ENCODE assay signal across 13 cellular contexts in genomic region chr9:93466416-93467061, GRCh38. TPM values are rescaled to one million over a fixed set of nuclear protein-coding genes. Genes with fewer than 3 reads are reported as not detected.
A peak's percentile ranks its signal among the peaks of the same experiment; 100 is the strongest.
DNase-seq lines count a peak whose midpoint lies in the region; ATAC-seq and TF ChIP-seq lines count a peak whose summit lies in the region.
"Had no signal": no experiment of that assay in that cellular context is flagged by ENCODE, and none has a peak within 500 bp of the region (broad histone marks: within the 10 kb centered on the region; RNA-seq: fewer than 3 reads in every experiment).

No MANE protein-coding gene starts in this region.

- in situ Hi-C loops in transverse colon (cut with MboI; ENCODE audit: low pct_ligation_motif_present in 1 of 4, low pct_unique_long_range_greater_than_20kb in 1 of 4, low sequenced_read_pairs in 3 of 4): no loop called here

- no peak overlapping the region for H3K27ac Mint-ChIP-seq in activated naive CD4-positive, alpha-beta T cell treated with anti-CD3 and anti-CD28 coated beads, Interleukin-2, amount 50 U/mL, for 24 hours
- peak overlapping the region; percentile 83 for H3K27ac Mint-ChIP-seq in T-helper 2 cell treated with Interferon-gamma antibody and Interleukin-4, amounts not matched to agents 5 μg/mL and 100 μg/mL, for 36 hours

- H3K79me2 ChIP-seq in hepatocyte: peaks cover 98% of the 10 kb centered on the region

- H3K36me3 ChIP-seq in hepatocyte (replicated peaks; ENCODE audit: insufficient read depth, low read depth) (no peaks in the 10 kb centered on the region), transverse colon (no peaks in the 10 kb centered on the region)
- H3K36me3 ChIP-seq: cardiac muscle cell had no signal

- H3K27me3 Mint-ChIP-seq in activated naive CD4-positive, alpha-beta T cell treated with anti-CD3 and anti-CD28 coated beads, Interleukin-2, amount 50 U/mL, for 24 hours: no peaks in the 10 kb centered on the region
- H3K27me3 Mint-ChIP-seq in T-helper 2 cell treated with Interferon-gamma antibody and Interleukin-4, amounts not matched to agents 5 μg/mL and 100 μg/mL, for 36 hours (ENCODE audit: low read depth): no peaks in the 10 kb centered on the region

- peaks cover 3% of the 10 kb centered on the region for H3K36me3 Mint-ChIP-seq in activated naive CD4-positive, alpha-beta T cell treated with anti-CD3 and anti-CD28 coated beads, Interleukin-2, amount 50 U/mL, for 24 hours
- H3K36me3 Mint-ChIP-seq in T-helper 2 cell treated with Interferon-gamma antibody and Interleukin-4, amounts not matched to agents 5 μg/mL and 100 μg/mL, for 36 hours (ENCODE audit: low read depth): peaks cover 48% of the 10 kb centered on the region

- peaks cover 53% of the 10 kb centered on the region for H4K20me1 ChIP-seq in hepatocyte (ENCODE audit: insufficient read depth, poor library complexity, severe bottlenecking)

- no peaks in the 10 kb centered on the region for H3K9me3 ChIP-seq in hepatocyte (ENCODE audit: low read depth)
- H3K9me3 ChIP-seq in transverse colon: no peaks in the 10 kb centered on the region

- TF ChIP-seq EP300 in transverse colon (IDR thresholded peaks at IDR 0.05; ENCODE audit: low read depth): no peak

- DNase-seq in activated naive CD4-positive, alpha-beta T cell treated with anti-CD3 and anti-CD28 coated beads, Interleukin-2, amount 50 U/mL, for 16 hours: no peak
- no peak for DNase-seq in T-helper 2 cell treated with Interferon-gamma antibody and Interleukin-4, amounts not matched to agents 5 μg/mL and 100 μg/mL, for 36 hours (ENCODE audit: low spot score)
- DNase-seq in hepatocyte (ENCODE audit: low spot score): no peak
- DNase-seq in transverse colon: no peak
- no peak for DNase-seq in foreskin melanocyte
- no peak for DNase-seq in 8988T
- DNase-seq: activated CD4-positive, alpha-beta T cell treated with anti-CD3 and anti-CD28 coated beads for 48 hours; glutamatergic neuron; MV-4-11; stimulated activated CD4-positive, alpha-beta T cell treated with anti-CD3 and anti-CD28 coated beads, Interleukin-4, amount 100 ng/mL, for 4 hours had no signal

- intact Hi-C loops in transverse colon (cut with DNase I; ENCODE audit: low total_unique reads): no loop called here

- WGBS in hepatocyte (ENCODE audit: low lambda C conversion rate, missing lambda C conversion rate): 64% methylated on average over 7 of the region's 7 CpGs
- 34 to 44% methylated on average over 4 to 7 of the region's 7 CpGs for WGBS in transverse colon (ENCODE audit: low coverage in 1 of 2), 2 donors

- no peaks in the 10 kb centered on the region for H3K27me3 ChIP-seq in hepatocyte
- H3K27me3 ChIP-seq in transverse colon: no peaks in the 10 kb centered on the region
- H3K27me3 ChIP-seq: cardiac muscle cell had no signal

- TF ChIP-seq CTCF in hepatocyte (IDR thresholded peaks at IDR 0.05; ENCODE audit: poor library complexity): no peak
- TF ChIP-seq CTCF in transverse colon (IDR thresholded peaks at IDR 0.05): no peak

- no peak overlapping the region for H2AFZ ChIP-seq in hepatocyte

- H3K4me2 ChIP-seq in hepatocyte: no peak overlapping the region

- peak overlapping the region; percentile 13 for H3K4me3 Mint-ChIP-seq in activated naive CD4-positive, alpha-beta T cell treated with anti-CD3 and anti-CD28 coated beads, Interleukin-2, amount 50 U/mL, for 24 hours
- H3K4me3 Mint-ChIP-seq in T-helper 2 cell treated with Interferon-gamma antibody and Interleukin-4, amounts not matched to agents 5 μg/mL and 100 μg/mL, for 36 hours: peak overlapping the region; percentile 72

- H3K4me1 Mint-ChIP-seq in activated naive CD4-positive, alpha-beta T cell treated with anti-CD3 and anti-CD28 coated beads, Interleukin-2, amount 50 U/mL, for 24 hours: peaks cover 92% of the 10 kb centered on the region
- peaks cover 90% of the 10 kb centered on the region for H3K4me1 Mint-ChIP-seq in T-helper 2 cell treated with Interferon-gamma antibody and Interleukin-4, amounts not matched to agents 5 μg/mL and 100 μg/mL, for 36 hours (ENCODE audit: low read depth)

- TF ChIP-seq POLR2A in transverse colon (IDR thresholded peaks at IDR 0.05): no peak

- no peaks in the 10 kb centered on the region for H3K9me2 ChIP-seq in hepatocyte (replicated peaks; ENCODE audit: insufficient read depth)

- peak overlapping the region; percentile 7 for H3K27ac ChIP-seq in hepatocyte
- H3K27ac ChIP-seq in transverse colon: peak overlapping the region; percentile 87 to 91 (median 88)
- H3K27ac ChIP-seq: cardiac muscle cell had no signal

- H3K9me3 Mint-ChIP-seq in activated naive CD4-positive, alpha-beta T cell treated with anti-CD3 and anti-CD28 coated beads, Interleukin-2, amount 50 U/mL, for 24 hours: no peaks in the 10 kb centered on the region
- no peaks in the 10 kb centered on the region for H3K9me3 Mint-ChIP-seq in T-helper 2 cell treated with Interferon-gamma antibody and Interleukin-4, amounts not matched to agents 5 μg/mL and 100 μg/mL, for 36 hours

- H3K4me3 ChIP-seq in hepatocyte (no peak overlapping the region), transverse colon (no peak overlapping the region)
- H3K4me3 ChIP-seq: cardiac muscle cell had no signal

- H3K4me1 ChIP-seq in hepatocyte (ENCODE audit: insufficient read depth): peaks cover 33% of the 10 kb centered on the region
- H3K4me1 ChIP-seq in transverse colon: peaks cover 35 to 97% (median 76%) of the 10 kb centered on the region in 4 donors

- no peak for ATAC-seq in GM18511 (IDR thresholded peaks at IDR 0.05; ENCODE audit: unreplicated experiment)

RNA-seq across cellular contexts. Expression of gene FAM120AOS, which starts 13.2 kb away (rescaled TPM):
- total RNA-seq in hepatocyte (48.1 and 56.0 TPM in 2 replicates), transverse colon (100 to 1,000 TPM in 1 of 4 donors, 10 to 100 TPM in 3; 68.9 to 108 (median 86.4) TPM)
- polyA plus RNA-seq in hepatocyte: 62.4 and 62.8 TPM in 2 replicates

RNA-seq across cellular contexts. Expression of gene FAM120A, which starts 15.1 kb away (rescaled TPM):
- total RNA-seq in hepatocyte (42.5 and 49.3 TPM in 2 replicates), transverse colon (100 to 1,000 TPM; 122 to 244 (median 180) TPM)
- 13.7 and 16.0 TPM in 2 replicates for polyA plus RNA-seq in hepatocyte
